ENCODE assay signal across 8 cellular contexts in genomic region chr1:41673355-41673754, GRCh38.
DNase-seq lines count a peak whose midpoint lies in the region; ATAC-seq and TF ChIP-seq lines count a peak whose summit lies in the region.

No MANE protein-coding gene starts in this region.

- H3K4me3 ChIP-seq in right lobe of liver (no peak overlapping the region), body of pancreas (no peak overlapping the region)

- no peak for TF ChIP-seq POLR2A in right lobe of liver (IDR thresholded peaks at IDR 0.05)
- no peak for TF ChIP-seq POLR2A in body of pancreas (IDR thresholded peaks at IDR 0.05)

- 36% methylated on average over 4 of the region's 4 CpGs for WGBS in right lobe of liver (ENCODE audit: insufficient coverage, low coverage, low lambda C conversion rate, missing lambda C conversion rate)
- WGBS in body of pancreas, 2 donors, result 49 to 79% methylated on average over 4 of the region's 4 CpGs

- POLR2A ChIA-PET in activated CD4-positive, alpha-beta T cell treated with anti-CD3 and anti-CD28 coated beads, Interleukin-2, amount 10 ng/mL, durations not matched to agents 7 days and 5 days (lab: Charles Lee), result interaction anchor here (0.7 to 1.1 kb wide), 4 partner anchors 10 to 95 kb away, joined by 3 to 7 read pairs (median 4); no protein-coding TSS in a partner anchor

- H3K9me3 ChIP-seq in right lobe of liver (no peaks in the 10 kb centered on the region), body of pancreas (no peaks in the 10 kb centered on the region)

- H3K9me3 Mint-ChIP-seq in activated CD4-positive, alpha-beta T cell treated with anti-CD3 and anti-CD28 coated beads, Interleukin-2, amount 10 ng/mL, durations not matched to agents 7 days and 5 days, result no peaks in the 10 kb centered on the region

- no peaks in the 10 kb centered on the region for H3K36me3 ChIP-seq in right lobe of liver
- no peaks in the 10 kb centered on the region for H3K36me3 ChIP-seq in body of pancreas (replicated peaks in 1 of 2; ENCODE audit: insufficient read depth in 1 of 2, low read depth in 2 of 2)

- H3K27me3 Mint-ChIP-seq in activated CD4-positive, alpha-beta T cell treated with anti-CD3 and anti-CD28 coated beads, Interleukin-2, amount 10 ng/mL, durations not matched to agents 7 days and 5 days, result no peaks in the 10 kb centered on the region

- peak; percentile 81 for DNase-seq in activated CD4-positive, alpha-beta T cell treated with anti-CD3 and anti-CD28 coated beads, Interleukin-2, amount 10 ng/mL, durations not matched to agents 7 days and 5 days
- no peak for DNase-seq in right lobe of liver
- DNase-seq in H4 (ENCODE audit: low spot score), result no peak
- DNase-seq in body of pancreas, result no peak
- no peak for DNase-seq in GOT3 (lab: John Stamatoyannopoulos, UW)

- peak overlapping the region; percentile 65 for H3K4me3 Mint-ChIP-seq in activated CD4-positive, alpha-beta T cell treated with anti-CD3 and anti-CD28 coated beads, Interleukin-2, amount 10 ng/mL, durations not matched to agents 7 days and 5 days

- peaks cover 4% of the 10 kb centered on the region for H3K36me3 Mint-ChIP-seq in activated CD4-positive, alpha-beta T cell treated with anti-CD3 and anti-CD28 coated beads, Interleukin-2, amount 10 ng/mL, durations not matched to agents 7 days and 5 days (ENCODE audit: low read depth)

- intact Hi-C loops in right lobe of liver (cut with DNase I) (no loop called here), body of pancreas (cut with DNase I) (no loop called here)

- CTCF ChIA-PET in activated CD4-positive, alpha-beta T cell treated with anti-CD3 and anti-CD28 coated beads, Interleukin-2, amount 10 ng/mL, durations not matched to agents 7 days and 5 days (lab: Charles Lee), result interaction anchor here (0.5 to 4.0 kb wide), 15 partner anchors 9 to 218 kb away, joined by 3 to 34 read pairs (median 3); no protein-coding TSS in a partner anchor

- H3K27ac ChIP-seq in right lobe of liver (no peak overlapping the region), body of pancreas (no peak overlapping the region)

- ATAC-seq in GM18498 (IDR thresholded peaks at IDR 0.05; ENCODE audit: unreplicated experiment), result peak; percentile 69
- peak; percentile 59 for ATAC-seq in HG02884 (IDR thresholded peaks at IDR 0.05; ENCODE audit: unreplicated experiment)
- peak; percentile 38 to 61 (median 46) for ATAC-seq in right lobe of liver
- no peak for ATAC-seq in body of pancreas
- no peak for ATAC-seq in HG03457 (IDR thresholded peaks at IDR 0.05; ENCODE audit: unreplicated experiment)

- no peaks in the 10 kb centered on the region for H3K27me3 ChIP-seq in right lobe of liver
- H3K27me3 ChIP-seq in body of pancreas, result no peaks in the 10 kb centered on the region

- peak overlapping the region; percentile 92 for H3K27ac Mint-ChIP-seq in activated CD4-positive, alpha-beta T cell treated with anti-CD3 and anti-CD28 coated beads, Interleukin-2, amount 10 ng/mL, durations not matched to agents 7 days and 5 days

- no peak for TF ChIP-seq CTCF in right lobe of liver (IDR thresholded peaks at IDR 0.05)
- TF ChIP-seq CTCF in body of pancreas (IDR thresholded peaks at IDR 0.05), result no peak

- no peaks in the 10 kb centered on the region for H3K4me1 ChIP-seq in right lobe of liver
- H3K4me1 ChIP-seq in body of pancreas, result no peaks in the 10 kb centered on the region

- peaks cover 91% of the 10 kb centered on the region for H3K4me1 Mint-ChIP-seq in activated CD4-positive, alpha-beta T cell treated with anti-CD3 and anti-CD28 coated beads, Interleukin-2, amount 10 ng/mL, durations not matched to agents 7 days and 5 days

Comparison
In these comparisons a context has a peak if more than half of its experiments do, and no peak if none do; other contexts are left out.
1. ATAC-seq: peak in GM18498 (single experiment), HG02884 (single experiment) and right lobe of liver (4 of 4); none in body of pancreas (single experiment) and HG03457 (single experiment).